ENCODE assay signal across 11 cellular contexts in genomic region chr11:2791139-2791520, GRCh38.
DNase-seq lines count a peak whose midpoint lies in the region; ATAC-seq and TF ChIP-seq lines count a peak whose summit lies in the region.
"Had no signal": no experiment of that assay in that cellular context is flagged by ENCODE, and none has a peak within 500 bp of the region (broad histone marks: within the 10 kb centered on the region; RNA-seq: fewer than 3 reads in every experiment).

No MANE protein-coding gene starts in this region.

- H3K27ac ChIP-seq in esophagus squamous epithelium (peak overlapping the region in 2 of 4 donors; percentile 52 to 57), ovary (no peak overlapping the region), aorta (ENCODE audit: low read depth in 1 of 2, low read length in 2 of 2) (no peak overlapping the region)

- WGBS in esophagus squamous epithelium, 2 donors = 88% methylated on average over 15 of the region's 20 CpGs; no CpG with 5 or more reads in 1 of the 2 donors
- WGBS in ovary, 3 donors = 75 to 79% (median 77%) methylated on average over 20 of the region's 20 CpGs
- WGBS in aorta, 2 donors = 71 to 76% methylated on average over 20 of the region's 20 CpGs

- TF ChIP-seq POLR2A in esophagus squamous epithelium (IDR thresholded peaks at IDR 0.05) (no peak), ovary (IDR thresholded peaks at IDR 0.05) (no peak)

- TF ChIP-seq CTCF in esophagus squamous epithelium (IDR thresholded peaks at IDR 0.05) (no peak), ovary (IDR thresholded peaks at IDR 0.05) (no peak)

- H3K4me1 ChIP-seq in esophagus squamous epithelium = peaks cover 8 to 24% (median 9%) of the 10 kb centered on the region in 3 donors
- no peaks in the 10 kb centered on the region for H3K4me1 ChIP-seq in ovary (ENCODE audit: insufficient read depth)
- no peaks in the 10 kb centered on the region for H3K4me1 ChIP-seq in aorta (ENCODE audit: control insufficient read depth in 1 of 2, insufficient read depth in 2 of 2, low read length in 2 of 2)

- peaks cover 0 to 42% (median 0%) of the 10 kb centered on the region in 4 donors for H3K27me3 ChIP-seq in esophagus squamous epithelium
- no peaks in the 10 kb centered on the region for H3K27me3 ChIP-seq in ovary
- no peaks in the 10 kb centered on the region for H3K27me3 ChIP-seq in aorta (ENCODE audit: control insufficient read depth in 1 of 2, insufficient read depth in 2 of 2, low read length in 1 of 2)

- H3K4me3 ChIP-seq in esophagus squamous epithelium (peak overlapping the region; percentile 43 to 69 (median 50)), ovary (peak overlapping the region; percentile 33), aorta (ENCODE audit: low read length in 2 of 2) (peak overlapping the region in 1 of 2 donors; percentile 23)

- intact Hi-C loops in esophagus squamous epithelium (cut with DNase I) (no loop called here), ovary (cut with DNase I) (no loop called here), aorta (cut with DNase I) (loop anchor here in 1 of 2 donors (5.0 kb wide), 1 partner anchor 36 kb away; no protein-coding TSS in a partner anchor)

- TF ChIP-seq EP300 in ovary (IDR thresholded peaks at IDR 0.05) = no peak

- ATAC-seq in aorta (ENCODE audit: low FRiP score) = no peak
- ATAC-seq in SK-N-SH treated with all-trans-retinoic acid at 6 μM for 48 hours = no peak

- peak; percentile 2 for DNase-seq in stimulated activated CD4-positive, alpha-beta T cell treated with anti-CD3 and anti-CD28 coated beads, Interleukin-4, amount 100 ng/mL, for 1 hour
- no peak for DNase-seq in stimulated activated CD4-positive, alpha-beta T cell treated with anti-CD3 and anti-CD28 coated beads, Interleukin-15, amount 100 ng/mL, for 24 hours
- no peak for DNase-seq in esophagus squamous epithelium (lab: John Stamatoyannopoulos, UW)
- DNase-seq in ovary = peak in 4 of 5 donors; percentile 12 to 42 (median 27)
- DNase-seq in aorta = peak; percentile 44 to 73
- DNase-seq in NCI-H1694 treated with DMSO at 0.1 percent for 48 hours (lab: John Stamatoyannopoulos, UW) = no peak
- no peak for DNase-seq in iPS-NIHi11 (ENCODE audit: low spot score)
- DNase-seq: NCI-H1105, NCI-H748 treated with DMSO at 0.1 percent for 48 hours, small intestine had no signal

- H3K9me3 ChIP-seq in esophagus squamous epithelium = no peaks in the 10 kb centered on the region
- no peaks in the 10 kb centered on the region for H3K9me3 ChIP-seq in ovary
- no peaks in the 10 kb centered on the region for H3K9me3 ChIP-seq in aorta (ENCODE audit: control insufficient read depth, low read length)

- H3K36me3 ChIP-seq in esophagus squamous epithelium = no peaks in the 10 kb centered on the region
- no peaks in the 10 kb centered on the region for H3K36me3 ChIP-seq in ovary
- no peaks in the 10 kb centered on the region for H3K36me3 ChIP-seq in aorta (ENCODE audit: control insufficient read depth in 1 of 2, insufficient read depth in 2 of 2, low read length in 1 of 2)

TF ChIP-seq in SK-N-SH treated with all-trans-retinoic acid at 6 μM for 48 hours, 23 proteins besides CTCF, POLR2A, EP300 and RAD21:
- no peak for TF ChIP-seq ESRRG (CRISPR knock-in tag; IDR thresholded peaks at IDR 0.05)
- no peak for TF ChIP-seq POU6F1 (CRISPR knock-in tag; IDR thresholded peaks at IDR 0.05; ENCODE audit: borderline replicate concordance, low read depth)
- no peak for TF ChIP-seq PPARA (CRISPR knock-in tag; IDR thresholded peaks at IDR 0.05; ENCODE audit: borderline replicate concordance)
- TF ChIP-seq OSR1 (CRISPR knock-in tag; IDR thresholded peaks at IDR 0.05) = no peak
- TF ChIP-seq ZNF8 (CRISPR knock-in tag; IDR thresholded peaks at IDR 0.05) = no peak
- no peak for TF ChIP-seq ARNTL (CRISPR knock-in tag; IDR thresholded peaks at IDR 0.05; ENCODE audit: borderline replicate concordance, low read depth)
- TF ChIP-seq CSDC2 (CRISPR knock-in tag; IDR thresholded peaks at IDR 0.05) = no peak
- TF ChIP-seq ZFP30 (CRISPR knock-in tag; IDR thresholded peaks at IDR 0.05) = no peak
- no peak for TF ChIP-seq BACH2 (CRISPR knock-in tag; IDR thresholded peaks at IDR 0.05; ENCODE audit: borderline replicate concordance)
- TF ChIP-seq, protein P1, sequence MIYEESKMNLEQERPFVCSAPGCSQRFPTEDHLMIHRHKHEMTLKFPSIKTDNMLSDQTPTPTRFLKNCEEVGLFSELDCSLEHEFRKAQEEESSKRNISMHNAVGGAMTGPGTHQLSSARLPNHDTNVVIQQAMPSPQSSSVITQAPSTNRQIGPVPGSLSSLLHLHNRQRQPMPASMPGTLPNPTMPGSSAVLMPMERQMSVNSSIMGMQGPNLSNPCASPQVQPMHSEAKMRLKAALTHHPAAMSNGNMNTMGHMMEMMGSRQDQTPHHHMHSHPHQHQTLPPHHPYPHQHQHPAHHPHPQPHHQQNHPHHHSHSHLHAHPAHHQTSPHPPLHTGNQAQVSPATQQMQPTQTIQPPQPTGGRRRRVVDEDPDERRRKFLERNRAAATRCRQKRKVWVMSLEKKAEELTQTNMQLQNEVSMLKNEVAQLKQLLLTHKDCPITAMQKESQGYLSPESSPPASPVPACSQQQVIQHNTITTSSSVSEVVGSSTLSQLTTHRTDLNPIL (CRISPR knock-in tag; IDR thresholded peaks at IDR 0.05; ENCODE audit: low read depth) = no peak
- no peak for TF ChIP-seq TSHZ2 (CRISPR knock-in tag; IDR thresholded peaks at IDR 0.05)
- no peak for TF ChIP-seq RARB (CRISPR knock-in tag; IDR thresholded peaks at IDR 0.05)
- TF ChIP-seq GLIS3 (CRISPR knock-in tag; IDR thresholded peaks at IDR 0.05) = no peak
- TF ChIP-seq ZC3H10 (CRISPR knock-in tag; IDR thresholded peaks at IDR 0.05) = no peak
- TF ChIP-seq TOX (CRISPR knock-in tag; IDR thresholded peaks at IDR 0.05; ENCODE audit: borderline replicate concordance) = no peak
- no peak for TF ChIP-seq ZNF70 (CRISPR knock-in tag; IDR thresholded peaks at IDR 0.05)
- TF ChIP-seq CSRNP3 (CRISPR knock-in tag; IDR thresholded peaks at IDR 0.05) = no peak

Comparison
In these comparisons a context has a peak if more than half of its experiments do, and no peak if none do; other contexts are left out.
1. DNase-seq: peak in stimulated activated CD4-positive, alpha-beta T cell treated with anti-CD3 and anti-CD28 coated beads, Interleukin-4, amount 100 ng/mL, for 1 hour (single experiment), ovary (4 of 5) and aorta (2 of 2); none in stimulated activated CD4-positive, alpha-beta T cell treated with anti-CD3 and anti-CD28 coated beads, Interleukin-15, amount 100 ng/mL, for 24 hours (single experiment), esophagus squamous epithelium (single experiment), NCI-H1694 treated with DMSO at 0.1 percent for 48 hours (single experiment) and iPS-NIHi11 (single experiment).